In genomic region chr18:56168049-56168781, GRCh38 we compare ENCODE assay signal across 11 cellular contexts.
DNase-seq lines count a peak whose midpoint lies in the region; ATAC-seq, FAIRE-seq and TF ChIP-seq lines count a peak whose summit lies in the region.
"Had no signal": no experiment of that assay in that cellular context is flagged by ENCODE, and none has a peak within 500 bp of the region (broad histone marks: within the 10 kb centered on the region; RNA-seq: fewer than 3 reads in every experiment).

No MANE protein-coding gene starts in this region.

- H3K9me3 ChIP-seq in BLaER1 (peaks cover 19% of the 10 kb centered on the region), SJSA1 (replicated peaks) (no peaks in the 10 kb centered on the region), pancreas (no peaks in the 10 kb centered on the region)

- H3K4me1 ChIP-seq in BLaER1, result peaks cover 14% of the 10 kb centered on the region
- peaks cover 49% of the 10 kb centered on the region for H3K4me1 ChIP-seq in SJSA1 (replicated peaks)
- H3K4me1 ChIP-seq in foreskin keratinocyte, result peaks cover 9% of the 10 kb centered on the region
- H3K4me1 ChIP-seq in pancreas, result peaks cover 31 to 44% (median 34%) of the 10 kb centered on the region in 3 donors

- H3K27me3 ChIP-seq in BLaER1 (no peaks in the 10 kb centered on the region), SJSA1 (replicated peaks) (no peaks in the 10 kb centered on the region), foreskin keratinocyte (no peaks in the 10 kb centered on the region), pancreas (no peaks in the 10 kb centered on the region)

- TF ChIP-seq CTCF in foreskin keratinocyte (conservative IDR thresholded peaks at IDR 0.05) (no peak), pancreas (IDR thresholded peaks at IDR 0.05) (no peak)

- FAIRE-seq in pancreas (lab: Jason Lieb, UNC), result no peak
- FAIRE-seq: colon had no signal

- H3K27ac ChIP-seq in BLaER1, result no peak overlapping the region
- peak overlapping the region; percentile 81 for H3K27ac ChIP-seq in SJSA1
- peak overlapping the region; percentile 26 for H3K27ac ChIP-seq in foreskin keratinocyte
- peak overlapping the region; percentile 9 to 72 (median 43) for H3K27ac ChIP-seq in pancreas

- H3K4me2 ChIP-seq in BLaER1, result 0 out of 2 replicates have a peak overlapping the region, but pooled peaks have one; percentile 1

- 10 to 16% methylated on average over 5 of the region's 5 CpGs for WGBS in pancreas, 2 donors

- DNase-seq in SJSA1 (ENCODE audit: low read depth in 1 of 2, low spot score in 2 of 2) (peak; percentile 68 to 81), foreskin keratinocyte (peak; percentile 79 to 85), pancreas (peak in 2 of 6 donors; percentile 31 to 48), GM19240 (ENCODE audit: insufficient read length, low spot score) (no peak), NCI-H69 (lab: John Stamatoyannopoulos, UW) (no peak), NAMALWA (ENCODE audit: low spot score) (no peak)
- DNase-seq: activated CD4-positive, alpha-beta T cell treated with anti-CD3 and anti-CD28 coated beads, Interleukin-2, amount 50 U/mL, for 1 hour; NCI-H510A had no signal

- H4K20me1 ChIP-seq in BLaER1, result no peaks in the 10 kb centered on the region

- H3K9ac ChIP-seq in BLaER1, result no peak overlapping the region

- ATAC-seq in foreskin keratinocyte (peak; percentile 84), pancreas (peak; percentile 23 to 69 (median 58)), HG03025 (IDR thresholded peaks at IDR 0.05; ENCODE audit: low FRiP score, unreplicated experiment) (no peak)

- H3K36me3 ChIP-seq in BLaER1 (no peaks in the 10 kb centered on the region), SJSA1 (no peaks in the 10 kb centered on the region), pancreas (no peaks in the 10 kb centered on the region)

- H3K4me3 ChIP-seq in BLaER1, result no peak overlapping the region
- no peak overlapping the region for H3K4me3 ChIP-seq in SJSA1
- no peak overlapping the region for H3K4me3 ChIP-seq in pancreas

- intact Hi-C loops in pancreas (cut with DNase I), result no loop called here

Comparison
In these comparisons a context has a peak if more than half of its experiments do, and no peak if none do; other contexts are left out.
1. DNase-seq: peak in SJSA1 (2 of 2) and foreskin keratinocyte (2 of 2); none in GM19240 (single experiment), NCI-H69 (single experiment) and NAMALWA (single experiment).